26 cellular contexts compared by ENCODE assay signal in genomic region chr14:96466918-96467317, GRCh38.
"Had no signal": no experiment of that assay in that cellular context is flagged by ENCODE, and none has a peak within 500 bp of the region (broad histone marks: within the 10 kb centered on the region; RNA-seq: fewer than 3 reads in every experiment).

No MANE protein-coding gene starts in this region.

- H3K4me2 ChIP-seq: neural progenitor cell had no signal

- DNase-seq: naive thymus-derived CD4-positive, alpha-beta T cell; natural killer cell; occipital lobe; pancreas; psoas muscle; right cardiac atrium; stimulated activated CD4-positive, alpha-beta T cell treated with anti-CD3 and anti-CD28 coated beads, Interleukin-15, amount 100 ng/mL, for 24 hours; stimulated activated CD4-positive, alpha-beta T cell treated with anti-CD3 and anti-CD28 coated beads, Interleukin-2, amount 100 ng/mL, for 24 hours; stimulated activated CD4-positive, alpha-beta T cell treated with anti-CD3 and anti-CD28 coated beads, Interleukin-2, amount 100 ng/mL, for 48 hours; stimulated activated CD4-positive, alpha-beta T cell treated with anti-CD3 and anti-CD28 coated beads, Interleukin-4, amount 100 ng/mL, for 24 hours; stimulated activated naive B cell treated with anti-CD40 and anti-IgM and Interleukin-4, amounts not matched to agents 10 μg/mL and 1 μg/mL and 100 μg/mL, for 72 hours; stimulated activated naive CD4-positive, alpha-beta T cell treated with Interleukin-2 at 50 U/mL for 16 hours; stomach; thyroid gland; trophoblast cell; upper lobe of left lung had no signal

- H3K4me1 ChIP-seq: psoas muscle, tibial nerve, upper lobe of left lung, vagina had no signal

- H3K27me3 ChIP-seq: neural progenitor cell, pancreas, stomach, thyroid gland, tibial nerve, upper lobe of left lung, vagina had no signal

- H3K9ac ChIP-seq: neural progenitor cell had no signal

- H3K27ac Mint-ChIP-seq: naive thymus-derived CD4-positive, alpha-beta T cell; natural killer cell; nephron; neural progenitor cell; stimulated activated effector memory CD8-positive, alpha-beta T cell treated with anti-CD3 and anti-CD28 coated beads, Interleukin-12 subunit alpha, Interleukin-12 subunit beta, amount 100 ng/mL, for 72 hours; stimulated activated naive B cell treated with anti-CD40 and anti-IgM and Interleukin-4, amounts not matched to agents 10 μg/mL and 1 μg/mL and 100 μg/mL, for 72 hours; stimulated activated naive CD8-positive, alpha-beta T cell treated with anti-CD3 and anti-CD28 coated beads, Interleukin-15, Interleukin-2, amounts not matched to agents 100 ng/mL and 50 ng/mL, for 24 hours had no signal

- H3K36me3 ChIP-seq: neural progenitor cell, pancreas, stomach, thoracic aorta, thyroid gland, tibial nerve, upper lobe of left lung, vagina had no signal

- H3K36me3 Mint-ChIP-seq: naive thymus-derived CD4-positive, alpha-beta T cell; natural killer cell; neural progenitor cell; stimulated activated effector memory CD8-positive, alpha-beta T cell treated with anti-CD3 and anti-CD28 coated beads, Interleukin-12 subunit alpha, Interleukin-12 subunit beta, amount 100 ng/mL, for 72 hours; stimulated activated naive B cell treated with anti-CD40 and anti-IgM and Interleukin-4, amounts not matched to agents 10 μg/mL and 1 μg/mL and 100 μg/mL, for 72 hours had no signal

- FAIRE-seq: pancreas, urothelium cell line had no signal

- H3K4me3 ChIP-seq: neural progenitor cell, pancreas, psoas muscle, skin epidermis, stomach, thoracic aorta, thyroid gland, tibial nerve, upper lobe of left lung, vagina had no signal

- H3K4me3 Mint-ChIP-seq: naive thymus-derived CD4-positive, alpha-beta T cell; natural killer cell; nephron; neural progenitor cell; stimulated activated effector memory CD8-positive, alpha-beta T cell treated with anti-CD3 and anti-CD28 coated beads, Interleukin-12 subunit alpha, Interleukin-12 subunit beta, amount 100 ng/mL, for 72 hours; stimulated activated naive B cell treated with anti-CD40 and anti-IgM and Interleukin-4, amounts not matched to agents 10 μg/mL and 1 μg/mL and 100 μg/mL, for 72 hours; stimulated activated naive CD8-positive, alpha-beta T cell treated with anti-CD3 and anti-CD28 coated beads, Interleukin-15, Interleukin-2, amounts not matched to agents 100 ng/mL and 50 ng/mL, for 24 hours had no signal

- H3K4me1 Mint-ChIP-seq: natural killer cell; nephron; stimulated activated effector memory CD8-positive, alpha-beta T cell treated with anti-CD3 and anti-CD28 coated beads, Interleukin-12 subunit alpha, Interleukin-12 subunit beta, amount 100 ng/mL, for 72 hours had no signal

- H2AFZ ChIP-seq: neural progenitor cell had no signal

- H3K9me3 ChIP-seq: pancreas, psoas muscle, stomach, thoracic aorta, thyroid gland, tibial nerve, upper lobe of left lung, vagina had no signal

- ATAC-seq: naive thymus-derived CD4-positive, alpha-beta T cell; natural killer cell; pancreas; psoas muscle; right cardiac atrium; sciatic nerve; stimulated activated effector memory CD8-positive, alpha-beta T cell treated with anti-CD3 and anti-CD28 coated beads, Interleukin-12 subunit alpha, Interleukin-12 subunit beta, amount 100 ng/mL, for 72 hours; stimulated activated naive B cell treated with anti-CD40 and anti-IgM and Interleukin-4, amounts not matched to agents 10 μg/mL and 1 μg/mL and 100 μg/mL, for 72 hours had no signal

- H3K27ac ChIP-seq: neural progenitor cell, pancreas, psoas muscle, skin epidermis, stomach, thoracic aorta, thyroid gland, tibial nerve, upper lobe of left lung, vagina had no signal

- H3K27me3 Mint-ChIP-seq: stimulated activated naive B cell treated with anti-CD40 and anti-IgM and Interleukin-4, amounts not matched to agents 10 μg/mL and 1 μg/mL and 100 μg/mL, for 72 hours had no signal

- H3K9me3 Mint-ChIP-seq: naive thymus-derived CD4-positive, alpha-beta T cell; natural killer cell; nephron; neural progenitor cell; stimulated activated effector memory CD8-positive, alpha-beta T cell treated with anti-CD3 and anti-CD28 coated beads, Interleukin-12 subunit alpha, Interleukin-12 subunit beta, amount 100 ng/mL, for 72 hours; stimulated activated naive B cell treated with anti-CD40 and anti-IgM and Interleukin-4, amounts not matched to agents 10 μg/mL and 1 μg/mL and 100 μg/mL, for 72 hours; stimulated activated naive CD8-positive, alpha-beta T cell treated with anti-CD3 and anti-CD28 coated beads, Interleukin-15, Interleukin-2, amounts not matched to agents 100 ng/mL and 50 ng/mL, for 24 hours had no signal
